Comparison of ENCODE assay signal across 8 cellular contexts in the genomic region with DNA sequence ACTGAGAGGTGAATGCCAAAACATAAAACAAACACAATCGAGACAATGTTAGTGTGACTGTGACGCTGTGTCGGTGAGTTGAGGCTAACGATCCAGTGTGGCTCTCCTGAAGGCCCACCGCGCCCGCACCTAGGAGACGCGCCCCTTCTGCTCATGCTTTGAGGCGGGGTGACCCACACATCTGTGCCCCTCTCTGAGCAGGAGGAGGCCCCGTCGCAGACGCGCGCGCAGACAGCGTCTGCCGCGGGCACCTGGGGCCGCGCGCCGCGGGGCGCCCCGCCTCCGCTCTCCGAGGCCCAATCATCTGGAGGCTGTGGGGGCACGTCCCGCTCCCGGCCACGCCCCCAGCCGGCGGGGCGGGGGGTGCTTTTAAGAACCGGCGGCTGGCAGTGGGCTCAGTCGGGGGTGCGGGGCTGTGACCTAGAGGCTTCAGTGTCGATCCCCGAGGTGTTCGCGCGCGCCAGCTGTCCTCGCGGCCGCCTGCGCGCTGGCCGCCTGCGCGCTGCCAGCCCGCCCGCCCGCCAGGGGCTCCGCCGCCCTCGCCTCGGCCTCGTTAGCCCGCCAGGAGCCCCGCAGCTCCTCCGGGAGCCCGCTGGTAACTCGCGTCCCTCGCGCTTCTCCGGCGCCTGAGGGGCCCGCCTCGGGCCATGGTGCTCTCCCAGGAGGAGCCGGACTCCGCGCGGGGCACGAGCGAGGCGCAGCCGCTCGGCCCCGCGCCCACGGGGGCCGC. TPM values are rescaled to one million over a fixed set of nuclear protein-coding genes. Genes with fewer than 3 reads are reported as not detected.
DNase-seq lines count a peak whose midpoint lies in the region; ATAC-seq and TF ChIP-seq lines count a peak whose summit lies in the region.

Gene SLC16A10 (plus strand): TSS at position 398 of the 730 bp plus-strand sequence. CDS start 250 bp downstream, at position 648.

- no peak for TF ChIP-seq CTCF in CD4-positive, alpha-beta T cell (IDR thresholded peaks at IDR 0.05)

- intact Hi-C loops in CD4-positive, alpha-beta T cell (cut with DNase I, micrococcal nuclease), result loop anchor here (1.0 to 10.0 kb wide), 6 partner anchors 9 to 1632 kb away; partner anchors contain the start of genes CDK19 (in 1 of the 2), MICAL1 (in 1 of the 2), REV3L (in 1 of the 2) and RPF2 (in 1 of the 2)

- peak within 1 kb of the TSS; percentile 53 for H3K27ac ChIP-seq in CD4-positive, alpha-beta T cell (ENCODE audit: low read depth, low read length)

- peak within 1 kb of the TSS; percentile 92 for H3K27ac Mint-ChIP-seq in CD4-positive, alpha-beta T cell

- POLR2A ChIA-PET in CD4-positive, alpha-beta T cell (lab: Charles Lee), result interaction anchor here (0.5 to 1.9 kb wide), 10 partner anchors 9 to 786 kb away, joined by 3 to 12 read pairs (median 5); partner anchors contain the start of genes FYN and GTF3C6

- no peaks in the 10 kb centered on the region for H3K9me3 ChIP-seq in CD4-positive, alpha-beta T cell (ENCODE audit: control insufficient read depth, low read length)

- peak within 1 kb of the TSS; percentile 95 for H3K4me3 Mint-ChIP-seq in CD4-positive, alpha-beta T cell

- peak; percentile 83 for ATAC-seq in CD4-positive, alpha-beta T cell (ENCODE audit: poor library complexity)
- peak; percentile 80 for ATAC-seq in GM19351 (IDR thresholded peaks at IDR 0.05; ENCODE audit: unreplicated experiment)
- ATAC-seq in HG03469 (IDR thresholded peaks at IDR 0.05; ENCODE audit: unreplicated experiment), result peak; percentile 73

- H3K36me3 Mint-ChIP-seq in CD4-positive, alpha-beta T cell (ENCODE audit: low read depth), result peaks cover 12% of the 10 kb centered on the region

- H3K27me3 ChIP-seq in CD4-positive, alpha-beta T cell (ENCODE audit: control insufficient read depth, insufficient read depth, low read length), result no peaks in the 10 kb centered on the region

- peaks cover 48% of the 10 kb centered on the region for H3K4me1 Mint-ChIP-seq in CD4-positive, alpha-beta T cell (ENCODE audit: low read depth)

- CTCF ChIA-PET in CD4-positive, alpha-beta T cell (lab: Charles Lee), result interaction anchor here (1.7 kb wide), 1 partner anchor 123 kb away, joined by 5 read pairs; no protein-coding TSS in a partner anchor

- no peaks in the 10 kb centered on the region for H3K9me3 Mint-ChIP-seq in CD4-positive, alpha-beta T cell

- DNase-seq in CD4-positive, alpha-beta T cell, result peak; percentile 63 to 86 (median 77)
- DNase-seq in NCI-H82 treated with DMSO at 0.1 percent for 48 hours (lab: John Stamatoyannopoulos, UW; ENCODE audit: unreplicated experiment) (peak; percentile 63), epidermal melanocyte (ENCODE audit: insufficient read length, low spot score) (peak; percentile 50), myocyte (ENCODE audit: low read depth) (peak; percentile 66)
- DNase-seq in activated CD8-positive, alpha-beta memory T cell treated with anti-CD3 and anti-CD28 coated beads, Interleukin-2, amount 50 U/mL, for 1 hour (ENCODE audit: extremely low read depth), result peak; percentile 36
- DNase-seq in stimulated activated CD8-positive, alpha-beta memory T cell treated with anti-CD3 and anti-CD28 coated beads, Interleukin-7, amount 100 ng/mL, for 48 hours (ENCODE audit: extremely low read depth in 1 of 2, low read depth in 1 of 2), result peak; percentile 55 to 60

- no peaks in the 10 kb centered on the region for H3K27me3 Mint-ChIP-seq in CD4-positive, alpha-beta T cell

RNA-seq across cellular contexts. Expression of gene SLC16A10, which starts in this region (rescaled TPM):
- total RNA-seq in CD4-positive, alpha-beta T cell, result 10 to 100 TPM; 13.4 to 13.8 TPM
- 1.9 and 5.7 TPM in 2 replicates for total RNA-seq in myocyte
- polyA plus RNA-seq in myocyte (2012), result 0.25 TPM

Comparison
In these comparisons a context has a peak if more than half of its experiments do, and no peak if none do; other contexts are left out.
1. Peak in every context shown above with its lines: DNase-seq, ATAC-seq and H3K27ac ChIP-seq.